ENCODE assay signal across 14 cellular contexts in genomic region chr11:47510231-47510630, GRCh38. TPM values are rescaled to one million over a fixed set of nuclear protein-coding genes. Genes with fewer than 3 reads are reported as not detected.
DNase-seq lines count a peak whose midpoint lies in the region; ATAC-seq and TF ChIP-seq lines count a peak whose summit lies in the region.
"Had no signal": no experiment of that assay in that cellular context is flagged by ENCODE, and none has a peak within 500 bp of the region (broad histone marks: within the 10 kb centered on the region; RNA-seq: fewer than 3 reads in every experiment).

No MANE protein-coding gene starts in this region.

- H3K79me1 ChIP-seq in mesenchymal stem cell (replicated peaks; ENCODE audit: low read length, poor library complexity, severe bottlenecking) = no peaks in the 10 kb centered on the region

- no peak overlapping the region for H3K4me2 ChIP-seq in smooth muscle cell
- H3K4me2 ChIP-seq in mesenchymal stem cell (ENCODE audit: low read length, poor library complexity, severe bottlenecking) = no peak overlapping the region

- H3K4me3 Mint-ChIP-seq in activated CD4-positive, alpha-beta T cell treated with anti-CD3 and anti-CD28 coated beads for 36 hours = no peak overlapping the region

- POLR2A ChIA-PET in activated CD4-positive, alpha-beta T cell treated with anti-CD3 and anti-CD28 coated beads for 36 hours (lab: Charles Lee) = interaction anchor here (0.6 to 1.6 kb wide), 6 partner anchors 10 to 609 kb away, joined by 3 to 8 read pairs (median 6); partner anchors contain the start of genes CELF1 and PTPMT1

- H3K36me3 ChIP-seq in RWPE2 (ENCODE audit: low read depth) (peaks cover 21% of the 10 kb centered on the region), smooth muscle cell (ENCODE audit: low read depth) (no peaks in the 10 kb centered on the region), mesenchymal stem cell (ENCODE audit: control insufficient read depth in 1 of 2, insufficient read depth in 2 of 2, low read depth in 1 of 2, low read length in 2 of 2) (peaks cover 0 to 7% of the 10 kb centered on the region in 2 experiments)

- H3K23ac ChIP-seq in mesenchymal stem cell (ENCODE audit: low read length in 2 of 2) = no peak overlapping the region

- no peaks in the 10 kb centered on the region for H3K9me3 ChIP-seq in RWPE2 (ENCODE audit: severe bottlenecking)
- H3K9me3 ChIP-seq in smooth muscle cell (replicated peaks; ENCODE audit: low read depth) = no peaks in the 10 kb centered on the region
- no peaks in the 10 kb centered on the region for H3K9me3 ChIP-seq in mesenchymal stem cell (ENCODE audit: control insufficient read depth, low read length)

- H3K4me1 ChIP-seq in RWPE2 (ENCODE audit: insufficient read depth, poor library complexity, severe bottlenecking) = peaks cover 80% of the 10 kb centered on the region
- H3K4me1 ChIP-seq in smooth muscle cell (ENCODE audit: low read depth) = peaks cover 47% of the 10 kb centered on the region
- H3K4me1 ChIP-seq in mesenchymal stem cell (ENCODE audit: control insufficient read depth, insufficient read depth, low read depth, low read length) = peaks cover 19% of the 10 kb centered on the region

- intact Hi-C loops in activated CD4-positive, alpha-beta T cell treated with anti-CD3 and anti-CD28 coated beads for 36 hours (cut with DNase I, micrococcal nuclease) = loop anchor here in 1 of 2 experiments (1.0 to 10.0 kb wide), 2 partner anchors 43 to 495 kb away; partner anchors contain the start of gene CELF1

- TF ChIP-seq CTCF in RWPE2 (IDR thresholded peaks at IDR 0.05; ENCODE audit: poor library complexity, severe bottlenecking) (no peak), fibroblast of mammary gland (conservative IDR thresholded peaks at IDR 0.05; ENCODE audit: control insufficient read depth, insufficient read depth, low read depth, low read length) (no peak), smooth muscle cell (IDR thresholded peaks at IDR 0.05; ENCODE audit: borderline replicate concordance, insufficient read depth, poor library complexity, severe bottlenecking) (no peak)

- H2BK12ac ChIP-seq in mesenchymal stem cell (ENCODE audit: low read length in 2 of 2) = peak overlapping the region in 1 of 2 experiments; percentile 15

- CTCF ChIA-PET in activated CD4-positive, alpha-beta T cell treated with anti-CD3 and anti-CD28 coated beads for 36 hours (lab: Charles Lee) = interaction anchor here (0.6 to 3.7 kb wide), 10 partner anchors 9 to 548 kb away, joined by 3 to 20 read pairs (median 4); partner anchors contain the start of genes CELF1 and PTPMT1

- peaks cover 22% of the 10 kb centered on the region for H3F3A ChIP-seq in smooth muscle cell (ENCODE audit: low read depth)

- H3K36me3 Mint-ChIP-seq in activated CD4-positive, alpha-beta T cell treated with anti-CD3 and anti-CD28 coated beads for 36 hours (ENCODE audit: low read depth) = peaks cover 31% of the 10 kb centered on the region

- WGBS in smooth muscle cell (ENCODE audit: low lambda C conversion rate) = 92% methylated on average over 7 of the region's 7 CpGs
- 84% methylated on average over 3 of the region's 7 CpGs for WGBS in mesenchymal stem cell

- no peak overlapping the region for H2BK120ac ChIP-seq in mesenchymal stem cell (ENCODE audit: low read depth, low read length)

- no peak overlapping the region for H2BK15ac ChIP-seq in mesenchymal stem cell (ENCODE audit: low read depth, poor library complexity, severe bottlenecking)

- H3K79me2 ChIP-seq in smooth muscle cell (ENCODE audit: low read depth) = peaks cover 92% of the 10 kb centered on the region

- no peak overlapping the region for H3K18ac ChIP-seq in mesenchymal stem cell (ENCODE audit: low read depth in 1 of 2, low read length in 2 of 2)

- DNase-seq in activated CD4-positive, alpha-beta T cell treated with anti-CD3 and anti-CD28 coated beads for 36 hours = peak; percentile 58
- DNase-seq in activated CD4-positive, alpha-beta T cell treated with anti-CD3 and anti-CD28 coated beads, Interleukin-2, amount 50 U/mL, for 4 hours = no peak
- DNase-seq in RWPE2 (ENCODE audit: low spot score) = no peak
- DNase-seq in fibroblast of mammary gland (ENCODE audit: low read depth) = peak; percentile 82
- DNase-seq in smooth muscle cell (lab: John Stamatoyannopoulos, UW; ENCODE audit: unreplicated experiment) = no peak
- no peak for DNase-seq in mesenchymal stem cell
- no peak for DNase-seq in NCI-H1436 treated with DMSO at 0.1 percent for 48 hours (lab: John Stamatoyannopoulos, UW)
- DNase-seq: activated gamma-delta T cell treated with Interleukin-2 at 50 U/mL for 16 hours; effector memory CD4-positive, alpha-beta T cell; NCI-H1092 treated with DMSO at 0.1 percent for 48 hours; NCI-H774; nucleus accumbens had no signal

- no peaks in the 10 kb centered on the region for H3K9me3 Mint-ChIP-seq in activated CD4-positive, alpha-beta T cell treated with anti-CD3 and anti-CD28 coated beads for 36 hours (ENCODE audit: low read depth)

- H2AFZ ChIP-seq in smooth muscle cell (ENCODE audit: low read depth) = no peak overlapping the region
- no peak overlapping the region for H2AFZ ChIP-seq in mesenchymal stem cell (ENCODE audit: low read depth, low read length)

- no peaks in the 10 kb centered on the region for H3K27me3 Mint-ChIP-seq in activated CD4-positive, alpha-beta T cell treated with anti-CD3 and anti-CD28 coated beads for 36 hours

- no peak overlapping the region for H3K4me3 ChIP-seq in RWPE2 (ENCODE audit: severe bottlenecking)
- no peak overlapping the region for H3K4me3 ChIP-seq in fibroblast of mammary gland (ENCODE audit: control insufficient read depth, low read depth, low read length)
- H3K4me3 ChIP-seq in smooth muscle cell = no peak overlapping the region
- H3K4me3 ChIP-seq in mesenchymal stem cell (ENCODE audit: insufficient read depth in 1 of 2, low read depth in 1 of 2, low read length in 2 of 2) = no peak overlapping the region

- peak overlapping the region; percentile 90 for H3K27ac Mint-ChIP-seq in activated CD4-positive, alpha-beta T cell treated with anti-CD3 and anti-CD28 coated beads for 36 hours

- peaks cover 94% of the 10 kb centered on the region for H3K4me1 Mint-ChIP-seq in activated CD4-positive, alpha-beta T cell treated with anti-CD3 and anti-CD28 coated beads for 36 hours

- H3K9ac ChIP-seq in smooth muscle cell (ENCODE audit: low read depth) (no peak overlapping the region), mesenchymal stem cell (ENCODE audit: low read length) (no peak overlapping the region)

- H2AK5ac ChIP-seq in mesenchymal stem cell (ENCODE audit: low read length, severe bottlenecking) = no peak overlapping the region

- ATAC-seq in activated CD4-positive, alpha-beta T cell treated with anti-CD3 and anti-CD28 coated beads for 36 hours = peak; percentile 79
- ATAC-seq in RWPE2 (ENCODE audit: low read depth) (0 out of 3 replicates have a peak, but pooled peaks have one; percentile 39), GM18858 (IDR thresholded peaks at IDR 0.05; ENCODE audit: unreplicated experiment) (no peak)
- ATAC-seq: HCT116 had no signal

- no peak overlapping the region for H4K91ac ChIP-seq in mesenchymal stem cell (ENCODE audit: low read length)

- no peak overlapping the region for H2BK5ac ChIP-seq in mesenchymal stem cell (ENCODE audit: low read depth, low read length, poor library complexity, severe bottlenecking)

- H4K20me1 ChIP-seq in smooth muscle cell (ENCODE audit: low read depth) = peaks cover 66% of the 10 kb centered on the region

- H3K27me3 ChIP-seq in RWPE2 (ENCODE audit: insufficient read depth, poor library complexity, severe bottlenecking) = no peaks in the 10 kb centered on the region
- H3K27me3 ChIP-seq in smooth muscle cell (ENCODE audit: low read depth) = no peaks in the 10 kb centered on the region
- H3K27me3 ChIP-seq in mesenchymal stem cell (ENCODE audit: control insufficient read depth in 1 of 2, insufficient read depth in 1 of 2, low read length in 2 of 2) = no peaks in the 10 kb centered on the region

- H4K8ac ChIP-seq in mesenchymal stem cell (ENCODE audit: low read length) = no peak overlapping the region

- H3K14ac ChIP-seq in mesenchymal stem cell (ENCODE audit: low read length in 2 of 2) = no peak overlapping the region

- peak overlapping the region; percentile 90 for H3K27ac ChIP-seq in RWPE2 (ENCODE audit: poor library complexity, severe bottlenecking)
- H3K27ac ChIP-seq in smooth muscle cell (ENCODE audit: low read depth) = peak overlapping the region; percentile 92
- H3K27ac ChIP-seq in mesenchymal stem cell (ENCODE audit: low read length, poor library complexity, severe bottlenecking) = no peak overlapping the region

- H3K4ac ChIP-seq in mesenchymal stem cell (ENCODE audit: low read depth in 1 of 2, low read length in 2 of 2) = no peak overlapping the region

RNA-seq across cellular contexts. Expression of gene CELF1, which starts 42.7 kb away (rescaled TPM):
- total RNA-seq in activated CD4-positive, alpha-beta T cell treated with anti-CD3 and anti-CD28 coated beads for 36 hours = 100 to 1,000 TPM; 132 to 143 TPM
- 64.8 and 78.2 TPM in 2 replicates for total RNA-seq in smooth muscle cell
- polyA plus RNA-seq in smooth muscle cell = 42.5 and 49.4 TPM in 2 replicates
- polyA plus RNA-seq in mesenchymal stem cell (2013, experiment 1 of 2) = 44.3 TPM
- 44.0 TPM for polyA plus RNA-seq in mesenchymal stem cell (2013, experiment 2 of 2)

RNA-seq across cellular contexts. Expression of gene PTPMT1, which starts 55.2 kb away (rescaled TPM):
- total RNA-seq in activated CD4-positive, alpha-beta T cell treated with anti-CD3 and anti-CD28 coated beads for 36 hours = 10 to 100 TPM; 35.6 to 41.5 TPM
- 136 and 152 TPM in 2 replicates for total RNA-seq in smooth muscle cell
- polyA plus RNA-seq in smooth muscle cell = 75.5 and 103 TPM in 2 replicates
- polyA plus RNA-seq in mesenchymal stem cell (2013, experiment 1 of 2) = 55.4 TPM
- polyA plus RNA-seq in mesenchymal stem cell (2013, experiment 2 of 2) = 56.2 TPM

Comparison
In these comparisons a context has a peak if more than half of its experiments do, and no peak if none do; other contexts are left out.
1. DNase-seq: peak in activated CD4-positive, alpha-beta T cell treated with anti-CD3 and anti-CD28 coated beads for 36 hours (single experiment) and fibroblast of mammary gland (single experiment); none in activated CD4-positive, alpha-beta T cell treated with anti-CD3 and anti-CD28 coated beads, Interleukin-2, amount 50 U/mL, for 4 hours (0 of 2), RWPE2 (single experiment), smooth muscle cell (single experiment), mesenchymal stem cell (single experiment) and NCI-H1436 treated with DMSO at 0.1 percent for 48 hours (single experiment).